Comparison of ENCODE assay signal across 22 cellular contexts in the genomic region with DNA sequence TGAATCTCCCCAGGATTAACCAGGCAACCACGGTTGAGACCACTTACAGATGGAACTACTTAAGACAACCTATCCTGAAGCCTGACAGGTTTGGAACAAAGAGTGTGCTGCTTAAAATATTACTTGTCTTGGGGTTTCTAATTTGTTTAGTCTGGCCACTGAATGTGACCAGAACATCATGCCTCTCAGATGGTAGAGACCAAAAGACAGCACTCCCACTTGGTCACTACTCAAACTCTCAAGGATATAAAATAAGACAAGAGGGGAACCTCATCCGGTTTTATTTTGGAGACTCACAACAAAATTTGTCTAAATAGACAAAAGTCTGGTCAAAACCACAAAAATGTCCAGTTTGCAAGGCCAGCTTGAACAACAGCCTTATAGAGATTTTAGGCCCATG.
"Had no signal": no experiment of that assay in that cellular context is flagged by ENCODE, and none has a peak within 500 bp of the region (broad histone marks: within the 10 kb centered on the region; RNA-seq: fewer than 3 reads in every experiment).

No MANE protein-coding gene starts in this region.

- H3K36me3 ChIP-seq: SJCRH30 had no signal

- ATAC-seq: activated T-cell treated with anti-CD3 and anti-CD28 coated beads, Interleukin-2, amount 50 U/mL, for 4 hours had no signal

- H3K4me1 ChIP-seq: SJCRH30 had no signal

- H3K27me3 ChIP-seq: SJCRH30 had no signal

- H3K4me3 ChIP-seq: SJCRH30 had no signal

- H3K9ac ChIP-seq: SK-N-SH had no signal

- DNase-seq: activated CD4-positive, alpha-beta memory T cell treated with anti-CD3 and anti-CD28 coated beads for 36 hours; activated CD4-positive, alpha-beta T cell treated with anti-CD3 and anti-CD28 coated beads, Interleukin-2, amount 10 ng/mL, durations not matched to agents 7 days and 5 days; activated CD4-positive, CD25-positive, alpha-beta regulatory T cell; activated CD8-positive, alpha-beta memory T cell treated with anti-CD3 and anti-CD28 coated beads for 24 hours; activated effector memory CD4-positive, alpha-beta T cell treated with anti-CD3 and anti-CD28 coated beads, Interleukin-2, amount 50 U/mL, for 16 hours; activated naive CD4-positive, alpha-beta T cell treated with Interleukin-2 at 50 U/mL for 16 hours; activated T-cell treated with anti-CD3 and anti-CD28 coated beads, Interleukin-2, amount 50 U/mL, for 4 hours; KBM-7; NCI-H1092; NCI-H1417; NCI-H1930; NCI-H2171; NCI-H2227 treated with DMSO at 0.1 percent for 48 hours; NCI-H446 treated with DMSO at 0.1 percent for 48 hours; NCI-H524 treated with DMSO at 0.1 percent for 48 hours; NCI-H748 treated with DMSO at 0.1 percent for 48 hours; Right ventricle myocardium superior; SJCRH30; SK-N-SH; T-helper 1 cell had no signal

- H3K27ac ChIP-seq: RWPE1, SJCRH30, VCaP had no signal

- H3K9me3 ChIP-seq: SJCRH30, SK-N-SH had no signal

- H3K9me2 ChIP-seq: SK-N-SH had no signal

- H3K4me2 ChIP-seq: SK-N-SH had no signal
